14 cellular contexts compared by ENCODE assay signal in the genomic region with DNA sequence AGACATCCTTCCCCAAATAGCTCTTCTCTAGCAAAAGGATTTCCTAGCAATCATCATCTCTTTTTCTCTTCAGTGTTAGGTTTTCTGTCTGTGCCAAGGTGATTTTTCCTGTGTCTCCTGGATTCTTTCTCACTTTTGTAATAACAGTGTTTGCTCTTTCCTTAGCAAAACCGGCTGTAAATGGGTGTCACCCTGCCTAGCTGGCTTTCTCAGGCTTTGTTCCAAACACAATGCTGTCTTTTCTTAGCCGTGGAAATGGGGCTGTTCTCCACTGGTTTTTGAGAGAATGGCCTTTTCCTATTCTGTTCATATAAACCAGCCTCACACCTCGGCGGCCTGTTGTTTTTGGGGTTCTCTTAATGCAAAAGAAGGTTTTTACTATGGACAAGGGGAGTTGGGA. TPM values are rescaled to one million over a fixed set of nuclear protein-coding genes. Genes with fewer than 3 reads are reported as not detected.
DNase-seq lines count a peak whose midpoint lies in the region; ATAC-seq, FAIRE-seq and TF ChIP-seq lines count a peak whose summit lies in the region.
"Had no signal": no experiment of that assay in that cellular context is flagged by ENCODE, and none has a peak within 500 bp of the region (broad histone marks: within the 10 kb centered on the region; RNA-seq: fewer than 3 reads in every experiment).

No MANE protein-coding gene starts in this region.

- ATAC-seq in Right ventricle myocardium superior (ENCODE audit: poor library complexity) (no peak), HG03565 (IDR thresholded peaks at IDR 0.05; ENCODE audit: unreplicated experiment) (no peak), GM18498 (IDR thresholded peaks at IDR 0.05; ENCODE audit: unreplicated experiment) (no peak)
- ATAC-seq: activated CD4-positive, alpha-beta T cell treated with anti-CD3 and anti-CD28 coated beads for 36 hours; sciatic nerve; T-cell had no signal

- no peak overlapping the region for H3K4me3 Mint-ChIP-seq in activated T-helper 1 cell treated with anti-CD3 and anti-CD28 coated beads, Interleukin-12 subunit alpha, Interleukin-12 subunit beta, Interleukin-2, Interleukin-4 antibody, amounts not matched to agents 30 ng/mL and 10 ng/mL and 1 ng/mL, durations not matched to agents 14 hours and 24 hours and 36 hours
- H3K4me3 Mint-ChIP-seq: activated CD4-positive, alpha-beta T cell treated with anti-CD3 and anti-CD28 coated beads for 36 hours; T-cell had no signal

- intact Hi-C loops in Right ventricle myocardium superior (cut with DNase I) (no loop called here), kidney (cut with DNase I) (no loop called here)
- intact Hi-C loops in activated T-helper 1 cell treated with anti-CD3 and anti-CD28 coated beads, Interleukin-12 subunit alpha, Interleukin-12 subunit beta, Interleukin-2, Interleukin-4 antibody, amounts not matched to agents 30 ng/mL and 10 ng/mL and 1 ng/mL, durations not matched to agents 14 hours and 24 hours and 36 hours (cut with micrococcal nuclease): no loop called here

- H3K9ac ChIP-seq in kidney (ENCODE audit: low read length in 2 of 2) (no peak overlapping the region), parathyroid adenoma (no peak overlapping the region)

- DNase-seq in right atrium auricular region (ENCODE audit: low spot score) (no peak), Right ventricle myocardium superior (no peak), kidney (no peak)
- no peak for DNase-seq in activated T-helper 1 cell treated with anti-CD3 and anti-CD28 coated beads, Interleukin-12 subunit alpha, Interleukin-12 subunit beta, Interleukin-2, Interleukin-4 antibody, amounts not matched to agents 30 ng/mL and 10 ng/mL and 1 ng/mL, durations not matched to agents 14 hours and 24 hours and 36 hours (ENCODE audit: low spot score)
- no peak for DNase-seq in activated naive CD4-positive, alpha-beta T cell (lab: John Stamatoyannopoulos, UW)
- DNase-seq: activated CD4-positive, alpha-beta T cell treated with anti-CD3 and anti-CD28 coated beads for 36 hours; NK-92 treated with Interleukin-12 subunit alpha and Interleukin-12 subunit beta, amount 100 ng/mL, for 24 hours; T-cell; upper lobe of right lung had no signal

- peaks cover 0 to 74% of the 10 kb centered on the region in 2 donors for H3K4me1 ChIP-seq in right atrium auricular region
- peaks cover 60 to 65% of the 10 kb centered on the region in 2 donors for H3K4me1 ChIP-seq in kidney (ENCODE audit: control insufficient read depth in 1 of 2, insufficient read depth in 1 of 2, low read depth in 1 of 2, low read length in 2 of 2)
- H3K4me1 ChIP-seq in parathyroid adenoma: peaks cover 44% of the 10 kb centered on the region

- peaks cover 49% of the 10 kb centered on the region for H3K79me2 ChIP-seq in parathyroid adenoma

- H3K27ac Mint-ChIP-seq in activated T-helper 1 cell treated with anti-CD3 and anti-CD28 coated beads, Interleukin-12 subunit alpha, Interleukin-12 subunit beta, Interleukin-2, Interleukin-4 antibody, amounts not matched to agents 30 ng/mL and 10 ng/mL and 1 ng/mL, durations not matched to agents 14 hours and 24 hours and 36 hours: no peak overlapping the region
- H3K27ac Mint-ChIP-seq: activated CD4-positive, alpha-beta T cell treated with anti-CD3 and anti-CD28 coated beads for 36 hours; T-cell had no signal

- H3K27me3 ChIP-seq in right atrium auricular region (no peaks in the 10 kb centered on the region), parathyroid adenoma (ENCODE audit: control insufficient read depth, insufficient read depth, low read length) (no peaks in the 10 kb centered on the region)
- H3K27me3 ChIP-seq: upper lobe of right lung had no signal

- no peaks in the 10 kb centered on the region for H3K9me3 Mint-ChIP-seq in activated T-helper 1 cell treated with anti-CD3 and anti-CD28 coated beads, Interleukin-12 subunit alpha, Interleukin-12 subunit beta, Interleukin-2, Interleukin-4 antibody, amounts not matched to agents 30 ng/mL and 10 ng/mL and 1 ng/mL, durations not matched to agents 14 hours and 24 hours and 36 hours
- H3K9me3 Mint-ChIP-seq: T-cell had no signal

- no peak overlapping the region for H3K4me2 ChIP-seq in parathyroid adenoma (ENCODE audit: low read length)

- H2AFZ ChIP-seq in parathyroid adenoma: no peak overlapping the region

- FAIRE-seq in kidney (lab: Jason Lieb, UNC): no peak
- FAIRE-seq: endometrium had no signal

- H3K4me3 ChIP-seq in right atrium auricular region: no peak overlapping the region
- no peak overlapping the region for H3K4me3 ChIP-seq in kidney (ENCODE audit: low read length in 2 of 2)
- no peak overlapping the region for H3K4me3 ChIP-seq in parathyroid adenoma (ENCODE audit: low read depth, low read length)
- H3K4me3 ChIP-seq: upper lobe of right lung had no signal

- no peaks in the 10 kb centered on the region for H3K27me3 Mint-ChIP-seq in activated T-helper 1 cell treated with anti-CD3 and anti-CD28 coated beads, Interleukin-12 subunit alpha, Interleukin-12 subunit beta, Interleukin-2, Interleukin-4 antibody, amounts not matched to agents 30 ng/mL and 10 ng/mL and 1 ng/mL, durations not matched to agents 14 hours and 24 hours and 36 hours (ENCODE audit: insufficient read depth)
- H3K27me3 Mint-ChIP-seq: activated CD4-positive, alpha-beta T cell treated with anti-CD3 and anti-CD28 coated beads for 36 hours had no signal

- no peaks in the 10 kb centered on the region for H3K36me3 Mint-ChIP-seq in activated T-helper 1 cell treated with anti-CD3 and anti-CD28 coated beads, Interleukin-12 subunit alpha, Interleukin-12 subunit beta, Interleukin-2, Interleukin-4 antibody, amounts not matched to agents 30 ng/mL and 10 ng/mL and 1 ng/mL, durations not matched to agents 14 hours and 24 hours and 36 hours (ENCODE audit: low read depth)
- H3K36me3 Mint-ChIP-seq: T-cell had no signal

- peaks cover 6% of the 10 kb centered on the region for H3K36me3 ChIP-seq in right atrium auricular region
- peaks cover 6 to 13% of the 10 kb centered on the region in 2 donors for H3K36me3 ChIP-seq in kidney (ENCODE audit: control insufficient read depth in 1 of 2, insufficient read depth in 2 of 2, low read length in 2 of 2)
- no peaks in the 10 kb centered on the region for H3K36me3 ChIP-seq in parathyroid adenoma (ENCODE audit: control insufficient read depth, insufficient read depth, low read length)

- H3K9me3 ChIP-seq in right atrium auricular region (no peaks in the 10 kb centered on the region), kidney (ENCODE audit: control insufficient read depth in 1 of 2, low read length in 2 of 2) (no peaks in the 10 kb centered on the region), parathyroid adenoma (ENCODE audit: control insufficient read depth, low read length) (no peaks in the 10 kb centered on the region)
- H3K9me3 ChIP-seq: upper lobe of right lung had no signal

- peak overlapping the region; percentile 40 to 43 for H3K27ac ChIP-seq in right atrium auricular region
- H3K27ac ChIP-seq in kidney (ENCODE audit: low read depth in 2 of 2, low read length in 2 of 2): peak overlapping the region; percentile 53 to 70
- H3K27ac ChIP-seq in parathyroid adenoma: peak overlapping the region; percentile 55
- H3K27ac ChIP-seq: upper lobe of right lung had no signal

- TF ChIP-seq CTCF in right atrium auricular region (IDR thresholded peaks at IDR 0.05): no peak
- no peak for TF ChIP-seq CTCF in kidney (IDR thresholded peaks at IDR 0.05; ENCODE audit: borderline replicate concordance, extremely low read depth, insufficient read depth)
- TF ChIP-seq CTCF in parathyroid adenoma (IDR thresholded peaks at IDR 0.05): no peak

- H3K4me1 Mint-ChIP-seq in activated T-helper 1 cell treated with anti-CD3 and anti-CD28 coated beads, Interleukin-12 subunit alpha, Interleukin-12 subunit beta, Interleukin-2, Interleukin-4 antibody, amounts not matched to agents 30 ng/mL and 10 ng/mL and 1 ng/mL, durations not matched to agents 14 hours and 24 hours and 36 hours (ENCODE audit: low read depth): peaks cover 15% of the 10 kb centered on the region
- H3K4me1 Mint-ChIP-seq: activated CD4-positive, alpha-beta T cell treated with anti-CD3 and anti-CD28 coated beads for 36 hours; T-cell had no signal

RNA-seq across cellular contexts. Expression of gene JDP2, which starts 21.9 kb away (rescaled TPM):
- total RNA-seq in right atrium auricular region: 10 to 100 TPM; 46.1 to 67.4 TPM
- total RNA-seq in Right ventricle myocardium superior: 22.1 TPM
- total RNA-seq in kidney: 33.4 TPM
- 20.1 TPM for polyA plus RNA-seq in kidney (ENCODE audit: insufficient read depth, low read depth, low replicate concordance)
- total RNA-seq in activated T-helper 1 cell treated with anti-CD3 and anti-CD28 coated beads, Interleukin-12 subunit alpha, Interleukin-12 subunit beta, Interleukin-2, Interleukin-4 antibody, amounts not matched to agents 30 ng/mL and 10 ng/mL and 1 ng/mL, durations not matched to agents 14 hours and 24 hours and 36 hours: 1.8 and 2.0 TPM in 2 replicates
